8 cellular contexts compared by ENCODE assay signal in the genomic region with DNA sequence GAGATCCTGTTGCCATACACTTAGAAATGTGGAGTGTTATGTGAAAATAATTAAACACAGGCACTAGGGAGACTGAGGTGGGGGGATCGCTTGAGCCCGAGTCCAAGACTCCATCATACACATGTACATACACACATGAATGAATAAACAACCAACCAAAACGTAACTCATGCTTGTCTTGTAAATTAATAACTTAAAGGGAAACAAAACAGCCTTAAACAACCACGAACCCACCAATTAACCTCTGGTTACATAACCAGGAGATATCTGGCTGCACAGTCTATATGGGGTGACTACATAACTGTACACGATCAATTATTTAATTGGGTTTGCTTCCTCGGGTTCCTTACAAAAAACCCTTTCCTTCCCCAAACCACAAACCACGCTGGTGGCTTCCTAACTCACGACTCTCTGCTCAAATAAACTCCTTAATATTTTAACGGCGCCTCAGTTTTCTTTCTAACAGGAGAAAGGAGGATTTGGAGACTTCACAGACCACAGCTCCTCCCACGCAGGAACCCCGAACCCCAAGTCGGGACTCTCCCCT. TPM values are rescaled to one million over a fixed set of nuclear protein-coding genes. Genes with fewer than 3 reads are reported as not detected.
A peak's percentile ranks its signal among the peaks of the same experiment; 100 is the strongest.
DNase-seq lines count a peak whose midpoint lies in the region; ATAC-seq lines count a peak whose summit lies in the region.

No MANE protein-coding gene starts in this region.

- POLR2A ChIA-PET in activated CD4-positive, alpha-beta T cell treated with anti-CD3 and anti-CD28 coated beads, Interleukin-2, amount 10 ng/mL, durations not matched to agents 7 days and 5 days (lab: Charles Lee), result no interaction called here

- ATAC-seq in HG03432 (IDR thresholded peaks at IDR 0.05; ENCODE audit: unreplicated experiment) (peak; percentile 15), GM18858 (IDR thresholded peaks at IDR 0.05; ENCODE audit: unreplicated experiment) (no peak)
- peak; percentile 33 for ATAC-seq in stimulated activated naive CD8-positive, alpha-beta T cell treated with anti-CD3 and anti-CD28 coated beads, Interleukin-15, amount 100 ng/mL, for 72 hours

- CTCF ChIA-PET in activated CD4-positive, alpha-beta T cell treated with anti-CD3 and anti-CD28 coated beads, Interleukin-2, amount 10 ng/mL, durations not matched to agents 7 days and 5 days (lab: Charles Lee), result interaction anchor here (1.2 kb wide), 1 partner anchor 41 kb away, joined by 3 read pairs; no protein-coding TSS in a partner anchor

- no peak for DNase-seq in activated CD4-positive, alpha-beta T cell treated with anti-CD3 and anti-CD28 coated beads, Interleukin-2, amount 10 ng/mL, durations not matched to agents 7 days and 5 days
- DNase-seq in activated CD4-positive, alpha-beta T cell treated with anti-CD3 and anti-CD28 coated beads, Interleukin-2, amount 50 U/mL, for 1 hour, result no peak
- no peak for DNase-seq in activated T-helper 2 cell treated with anti-CD3 and anti-CD28 coated beads, Interferon-gamma antibody, Interleukin-2, Interleukin-4, amounts not matched to agents 10 μg/mL and 5 μg/mL and 100 μg/mL, durations not matched to agents 14 hours and 24 hours and 36 hours (ENCODE audit: low spot score)
- DNase-seq in stimulated activated naive CD8-positive, alpha-beta T cell treated with anti-CD3 and anti-CD28 coated beads, Interleukin-15, amount 100 ng/mL, for 72 hours, result no peak
- DNase-seq in cerebellar cortex (ENCODE audit: low spot score), result no peak

- H3K27ac Mint-ChIP-seq in activated CD4-positive, alpha-beta T cell treated with anti-CD3 and anti-CD28 coated beads, Interleukin-2, amount 10 ng/mL, durations not matched to agents 7 days and 5 days, result peak overlapping the region; percentile 69
- H3K27ac Mint-ChIP-seq in activated T-helper 2 cell treated with anti-CD3 and anti-CD28 coated beads, Interferon-gamma antibody, Interleukin-2, Interleukin-4, amounts not matched to agents 10 μg/mL and 5 μg/mL and 100 μg/mL, durations not matched to agents 14 hours and 24 hours and 36 hours, result no peak overlapping the region
- H3K27ac Mint-ChIP-seq in stimulated activated naive CD8-positive, alpha-beta T cell treated with anti-CD3 and anti-CD28 coated beads, Interleukin-15, amount 100 ng/mL, for 72 hours, result peak overlapping the region; percentile 53 to 99

- H3K4me3 Mint-ChIP-seq in activated CD4-positive, alpha-beta T cell treated with anti-CD3 and anti-CD28 coated beads, Interleukin-2, amount 10 ng/mL, durations not matched to agents 7 days and 5 days, result peak overlapping the region; percentile 86
- peak overlapping the region; percentile 88 for H3K4me3 Mint-ChIP-seq in activated T-helper 2 cell treated with anti-CD3 and anti-CD28 coated beads, Interferon-gamma antibody, Interleukin-2, Interleukin-4, amounts not matched to agents 10 μg/mL and 5 μg/mL and 100 μg/mL, durations not matched to agents 14 hours and 24 hours and 36 hours (ENCODE audit: low read depth)
- peak overlapping the region; percentile 84 to 97 for H3K4me3 Mint-ChIP-seq in stimulated activated naive CD8-positive, alpha-beta T cell treated with anti-CD3 and anti-CD28 coated beads, Interleukin-15, amount 100 ng/mL, for 72 hours

- intact Hi-C loops in activated T-helper 2 cell treated with anti-CD3 and anti-CD28 coated beads, Interferon-gamma antibody, Interleukin-2, Interleukin-4, amounts not matched to agents 10 μg/mL and 5 μg/mL and 100 μg/mL, durations not matched to agents 14 hours and 24 hours and 36 hours (cut with micrococcal nuclease), result loop anchor here (1.0 to 2.0 kb wide), 4 partner anchors 26 to 253 kb away; a partner anchor contains a TSS

- peaks cover 12% of the 10 kb centered on the region for H3K36me3 Mint-ChIP-seq in activated CD4-positive, alpha-beta T cell treated with anti-CD3 and anti-CD28 coated beads, Interleukin-2, amount 10 ng/mL, durations not matched to agents 7 days and 5 days (ENCODE audit: low read depth)
- peaks cover 23% of the 10 kb centered on the region for H3K36me3 Mint-ChIP-seq in activated T-helper 2 cell treated with anti-CD3 and anti-CD28 coated beads, Interferon-gamma antibody, Interleukin-2, Interleukin-4, amounts not matched to agents 10 μg/mL and 5 μg/mL and 100 μg/mL, durations not matched to agents 14 hours and 24 hours and 36 hours (ENCODE audit: low read depth)

- H3K4me3 ChIP-seq in iPS-18c (ENCODE audit: insufficient read depth, low read depth, low read length), result peak overlapping the region; percentile 99

- H3K9me3 ChIP-seq in iPS-18c (ENCODE audit: control insufficient read depth, insufficient read depth, low read length), result no peaks in the 10 kb centered on the region

- H3K9me3 Mint-ChIP-seq in activated CD4-positive, alpha-beta T cell treated with anti-CD3 and anti-CD28 coated beads, Interleukin-2, amount 10 ng/mL, durations not matched to agents 7 days and 5 days, result peaks cover 31% of the 10 kb centered on the region
- H3K9me3 Mint-ChIP-seq in activated T-helper 2 cell treated with anti-CD3 and anti-CD28 coated beads, Interferon-gamma antibody, Interleukin-2, Interleukin-4, amounts not matched to agents 10 μg/mL and 5 μg/mL and 100 μg/mL, durations not matched to agents 14 hours and 24 hours and 36 hours, result peaks cover 27% of the 10 kb centered on the region
- H3K9me3 Mint-ChIP-seq in stimulated activated naive CD8-positive, alpha-beta T cell treated with anti-CD3 and anti-CD28 coated beads, Interleukin-15, amount 100 ng/mL, for 72 hours, result peaks cover 6 to 25% of the 10 kb centered on the region in 2 donors

- H3K27me3 Mint-ChIP-seq in activated CD4-positive, alpha-beta T cell treated with anti-CD3 and anti-CD28 coated beads, Interleukin-2, amount 10 ng/mL, durations not matched to agents 7 days and 5 days, result peaks cover 5% of the 10 kb centered on the region
- H3K27me3 Mint-ChIP-seq in activated T-helper 2 cell treated with anti-CD3 and anti-CD28 coated beads, Interferon-gamma antibody, Interleukin-2, Interleukin-4, amounts not matched to agents 10 μg/mL and 5 μg/mL and 100 μg/mL, durations not matched to agents 14 hours and 24 hours and 36 hours (ENCODE audit: low read depth), result peaks cover 5% of the 10 kb centered on the region
- peaks cover 7% of the 10 kb centered on the region for H3K27me3 Mint-ChIP-seq in stimulated activated naive CD8-positive, alpha-beta T cell treated with anti-CD3 and anti-CD28 coated beads, Interleukin-15, amount 100 ng/mL, for 72 hours

- peaks cover 21% of the 10 kb centered on the region for H3K4me1 Mint-ChIP-seq in activated CD4-positive, alpha-beta T cell treated with anti-CD3 and anti-CD28 coated beads, Interleukin-2, amount 10 ng/mL, durations not matched to agents 7 days and 5 days
- peaks cover 20% of the 10 kb centered on the region for H3K4me1 Mint-ChIP-seq in activated T-helper 2 cell treated with anti-CD3 and anti-CD28 coated beads, Interferon-gamma antibody, Interleukin-2, Interleukin-4, amounts not matched to agents 10 μg/mL and 5 μg/mL and 100 μg/mL, durations not matched to agents 14 hours and 24 hours and 36 hours (ENCODE audit: low read depth)
- peaks cover 26% of the 10 kb centered on the region for H3K4me1 Mint-ChIP-seq in stimulated activated naive CD8-positive, alpha-beta T cell treated with anti-CD3 and anti-CD28 coated beads, Interleukin-15, amount 100 ng/mL, for 72 hours

RNA-seq across cellular contexts. Expression of a gene that starts 0.8 kb away (rescaled TPM):
- total RNA-seq in activated CD4-positive, alpha-beta T cell treated with anti-CD3 and anti-CD28 coated beads, Interleukin-2, amount 10 ng/mL, durations not matched to agents 7 days and 5 days, result 1 to 10 TPM; 1.1 to 1.2 TPM
- 2.3 and 3.0 TPM in 2 replicates for total RNA-seq in activated T-helper 2 cell treated with anti-CD3 and anti-CD28 coated beads, Interferon-gamma antibody, Interleukin-2, Interleukin-4, amounts not matched to agents 10 μg/mL and 5 μg/mL and 100 μg/mL, durations not matched to agents 14 hours and 24 hours and 36 hours

RNA-seq across cellular contexts. Expression of a gene that starts 26.3 kb away (rescaled TPM):
- 10 to 100 TPM in 1 of 2 experiments, 1 to 10 TPM in 1; 9.9 to 10.0 TPM for total RNA-seq in activated CD4-positive, alpha-beta T cell treated with anti-CD3 and anti-CD28 coated beads, Interleukin-2, amount 10 ng/mL, durations not matched to agents 7 days and 5 days
- 8.2 and 8.7 TPM in 2 replicates for total RNA-seq in activated T-helper 2 cell treated with anti-CD3 and anti-CD28 coated beads, Interferon-gamma antibody, Interleukin-2, Interleukin-4, amounts not matched to agents 10 μg/mL and 5 μg/mL and 100 μg/mL, durations not matched to agents 14 hours and 24 hours and 36 hours
